Comparison of ENCODE assay signal across 17 cellular contexts in genomic region chr5:10736808-10737207, GRCh38.
"Had no signal": no experiment of that assay in that cellular context is flagged by ENCODE, and none has a peak within 500 bp of the region (broad histone marks: within the 10 kb centered on the region; RNA-seq: fewer than 3 reads in every experiment).

No MANE protein-coding gene starts in this region.

- DNase-seq: activated CD4-positive, alpha-beta T cell treated with anti-CD3 and anti-CD28 coated beads, Interleukin-2, amount 50 U/mL, for 4 hours; activated CD4-positive, CD25-positive, alpha-beta regulatory T cell treated with anti-CD3 and anti-CD28 coated beads, Interleukin-2, amount 50 U/mL, for 72 hours; activated naive CD4-positive, alpha-beta T cell treated with anti-CD3 and anti-CD28 coated beads for 36 hours; activated naive CD8-positive, alpha-beta T cell treated with anti-CD3 and anti-CD28 coated beads, Interleukin-2, amount 50 U/mL, for 24 hours; activated T-cell treated with anti-CD3 and anti-CD28 coated beads for 4 hours; aorta; foreskin melanocyte; head of caudate nucleus; left colon; mammary epithelial cell; naive thymus-derived CD8-positive, alpha-beta T cell; posterior cingulate gyrus; stimulated activated naive CD4-positive, alpha-beta T cell had no signal

- H3K4me3 ChIP-seq: upper lobe of left lung had no signal

- H3K36me3 ChIP-seq: neutrophil had no signal

- ATAC-seq: activated naive CD8-positive, alpha-beta T cell treated with anti-CD3 and anti-CD28 coated beads, Interleukin-2, amount 50 U/mL, for 24 hours; naive thymus-derived CD8-positive, alpha-beta T cell had no signal

- H3K9me3 ChIP-seq: neutrophil, upper lobe of left lung had no signal

- H3K27me3 ChIP-seq: neutrophil, upper lobe of left lung had no signal

- FAIRE-seq: bronchial epithelial cell had no signal

- H3K27ac ChIP-seq: epithelial cell of prostate, upper lobe of left lung had no signal
